ENCODE assay signal across 8 cellular contexts in genomic region chr9:7974335-7975005, GRCh38.
DNase-seq lines count a peak whose midpoint lies in the region; ATAC-seq and TF ChIP-seq lines count a peak whose summit lies in the region.

No MANE protein-coding gene starts in this region.

- peaks cover 71% of the 10 kb centered on the region for H3K4me1 Mint-ChIP-seq in activated T-cell treated with anti-CD3 and anti-CD28 coated beads, Interleukin-2, amount 50 U/mL, for 24 hours (ENCODE audit: low read depth)
- H3K4me1 Mint-ChIP-seq in activated B cell treated with CpG ODN at 0.5 μM for 24 hours, result peaks cover 65% of the 10 kb centered on the region

- no peaks in the 10 kb centered on the region for H3K36me3 Mint-ChIP-seq in activated T-cell treated with anti-CD3 and anti-CD28 coated beads, Interleukin-2, amount 50 U/mL, for 24 hours (ENCODE audit: low read depth)
- H3K36me3 Mint-ChIP-seq in activated B cell treated with CpG ODN at 0.5 μM for 24 hours (ENCODE audit: low read depth), result no peaks in the 10 kb centered on the region

- CTCF ChIA-PET in activated B cell treated with CpG ODN at 0.5 μM for 24 hours (lab: Charles Lee), result no interaction called here

- POLR2A ChIA-PET in activated B cell treated with CpG ODN at 0.5 μM for 24 hours (lab: Charles Lee), result no interaction called here

- peaks cover 3% of the 10 kb centered on the region for H3K9me3 Mint-ChIP-seq in activated T-cell treated with anti-CD3 and anti-CD28 coated beads, Interleukin-2, amount 50 U/mL, for 24 hours
- H3K9me3 Mint-ChIP-seq in activated B cell treated with CpG ODN at 0.5 μM for 24 hours, result no peaks in the 10 kb centered on the region

- peak; percentile 25 for ATAC-seq in HG03342 (IDR thresholded peaks at IDR 0.05; ENCODE audit: unreplicated experiment)
- ATAC-seq in activated B cell treated with CpG ODN at 0.5 μM for 24 hours (ENCODE audit: low read depth), result peak; percentile 43
- ATAC-seq in stimulated activated naive CD8-positive, alpha-beta T cell treated with anti-CD3 and anti-CD28 coated beads, Interleukin-15, Interleukin-2, amounts not matched to agents 100 U/mL and 50 U/mL, for 24 hours, result peak; percentile 29
- no peak for ATAC-seq in HG03135 (IDR thresholded peaks at IDR 0.05; ENCODE audit: unreplicated experiment)

- intact Hi-C loops in activated B cell treated with CpG ODN at 0.5 μM for 24 hours (cut with micrococcal nuclease), result no loop called here

- TF ChIP-seq CTCF in activated B cell treated with CpG ODN at 0.5 μM for 24 hours (IDR thresholded peaks at IDR 0.05), result no peak

- H3K27ac Mint-ChIP-seq in activated T-cell treated with anti-CD3 and anti-CD28 coated beads, Interleukin-2, amount 50 U/mL, for 24 hours, result peak overlapping the region; percentile 96
- peak overlapping the region; percentile 88 for H3K27ac Mint-ChIP-seq in activated B cell treated with CpG ODN at 0.5 μM for 24 hours

- H3K27me3 Mint-ChIP-seq in activated T-cell treated with anti-CD3 and anti-CD28 coated beads, Interleukin-2, amount 50 U/mL, for 24 hours, result no peaks in the 10 kb centered on the region
- H3K27me3 Mint-ChIP-seq in activated B cell treated with CpG ODN at 0.5 μM for 24 hours, result no peaks in the 10 kb centered on the region

- no peak for DNase-seq in activated T-cell treated with anti-CD3 and anti-CD28 coated beads, Interleukin-2, amount 50 U/mL, for 24 hours
- DNase-seq in activated T-cell treated with anti-CD3 and anti-CD28 coated beads for 4 hours, result no peak
- DNase-seq in activated B cell treated with CpG ODN at 0.5 μM for 24 hours, result no peak
- DNase-seq in stimulated activated naive CD8-positive, alpha-beta T cell treated with anti-CD3 and anti-CD28 coated beads, Interleukin-15, Interleukin-2, amounts not matched to agents 100 U/mL and 50 U/mL, for 24 hours, result no peak
- no peak for DNase-seq in A172 (ENCODE audit: low spot score)
- DNase-seq in RPMI8226, result no peak

- H3K4me3 Mint-ChIP-seq in activated T-cell treated with anti-CD3 and anti-CD28 coated beads, Interleukin-2, amount 50 U/mL, for 24 hours, result peak overlapping the region; percentile 55
- H3K4me3 Mint-ChIP-seq in activated B cell treated with CpG ODN at 0.5 μM for 24 hours, result peak overlapping the region; percentile 42
